ENCODE assay signal across 18 cellular contexts in the genomic region with DNA sequence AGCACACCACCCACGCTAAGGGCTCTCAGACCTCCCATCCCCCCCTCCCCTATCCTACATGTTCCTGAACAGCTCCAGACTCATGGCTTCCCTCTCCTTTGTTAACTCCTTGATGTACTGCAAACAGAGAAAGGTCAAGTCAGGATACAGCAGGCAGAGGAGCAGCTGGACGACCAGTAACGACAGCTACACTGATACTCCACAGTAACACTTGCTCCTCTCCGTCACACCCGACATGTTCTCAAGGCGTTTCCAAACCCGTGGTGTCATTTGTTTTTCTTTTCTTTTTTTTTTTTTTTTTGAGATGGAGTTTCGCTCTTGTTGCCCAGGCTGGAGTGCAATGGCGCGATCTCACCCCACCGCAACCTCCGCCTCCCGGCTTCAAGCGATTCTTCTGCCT. TPM values are rescaled to one million over a fixed set of nuclear protein-coding genes. Genes with fewer than 3 reads are reported as not detected.
"Had no signal": no experiment of that assay in that cellular context is flagged by ENCODE, and none has a peak within 500 bp of the region (broad histone marks: within the 10 kb centered on the region; RNA-seq: fewer than 3 reads in every experiment).

No MANE protein-coding gene starts in this region.

RNA-seq across cellular contexts. Expression of a gene that starts 4.3 kb away (rescaled TPM):
- total RNA-seq: activated B cell treated with CpG ODN at 0.5 μM for 24 hours; activated CD4-positive, alpha-beta memory T cell treated with anti-CD3 and anti-CD28 coated beads for 36 hours; activated CD4-positive, alpha-beta T cell treated with anti-CD3 and anti-CD28 coated beads, Interleukin-2, amount 10 ng/mL, durations not matched to agents 24 days and 14 days; activated CD8-positive, alpha-beta memory T cell treated with anti-CD3 and anti-CD28 coated beads for 36 hours; activated CD8-positive, alpha-beta T cell treated with anti-CD3 and anti-CD28 coated beads for 36 hours; activated naive CD4-positive, alpha-beta T cell treated with anti-CD3 and anti-CD28 coated beads for 36 hours; activated naive CD4-positive, alpha-beta T cell treated with anti-CD3 and anti-CD28 coated beads, Interleukin-2, amount 50 U/mL, for 72 hours; activated naive CD8-positive, alpha-beta T cell treated with anti-CD3 and anti-CD28 coated beads for 36 hours; activated T-cell treated with anti-CD3 and anti-CD28 coated beads, Interleukin-2, amount 50 U/mL, for 4 hours; activated T-cell treated with anti-CD3 and anti-CD28 coated beads, Interleukin-2, amount 50 U/mL, for 72 hours; activated T-helper 1 cell treated with anti-CD3 and anti-CD28 coated beads, Interleukin-12 subunit alpha, Interleukin-12 subunit beta, Interleukin-2, Interleukin-4 antibody, amounts not matched to agents 30 ng/mL and 10 ng/mL and 1 ng/mL, durations not matched to agents 14 hours and 24 hours and 36 hours; activated T-helper 17 cell treated with anti-CD3 and anti-CD28 coated beads, Interleukin-2, amount 50 U/mL, for 72 hours; adrenal gland; aorta; astrocyte; body of pancreas; breast epithelium; cardiac septum had no signal
- polyA plus RNA-seq: adrenal gland, aorta had no signal

RNA-seq across cellular contexts. Expression of a gene that starts 41.6 kb away (rescaled TPM):
- total RNA-seq: activated B cell treated with CpG ODN at 0.5 μM for 24 hours had no signal
